2 cellular contexts compared by ENCODE assay signal in genomic region chr13:20497376-20497775, GRCh38.
TF ChIP-seq lines count a peak whose summit lies in the region.

No MANE protein-coding gene starts in this region.

TF ChIP-seq in GM12891, 5 proteins besides CTCF, POLR2A, EP300 and RAD21:
- no peak for TF ChIP-seq POLR2AphosphoS5 (IDR thresholded peaks at IDR 0.05; ENCODE audit: low read depth, low read length)
- no peak for TF ChIP-seq TAF1 (IDR thresholded peaks at IDR 0.05; ENCODE audit: low read depth, low read length)
- TF ChIP-seq POU2F2 (IDR thresholded peaks at IDR 0.05; ENCODE audit: low read depth, low read length): no peak
- TF ChIP-seq SPI1 (IDR thresholded peaks at IDR 0.05; ENCODE audit: low read depth, low read length): no peak
- no peak for TF ChIP-seq PAX5 (IDR thresholded peaks at IDR 0.05; ENCODE audit: insufficient read depth, low read length, severe bottlenecking)
TF ChIP-seq in GM12891: peak in this region for 0.

TF ChIP-seq in IMR-90, 13 proteins besides CTCF, POLR2A, EP300 and RAD21:
- no peak for TF ChIP-seq MXI1 (IDR thresholded peaks at IDR 0.05; ENCODE audit: borderline replicate concordance, low read depth, low read length)
- TF ChIP-seq RCOR1 (IDR thresholded peaks at IDR 0.05; ENCODE audit: insufficient replicate concordance, low read length): no peak
- no peak for TF ChIP-seq NFE2L2 (IDR thresholded peaks at IDR 0.05; ENCODE audit: low read depth, low read length)
- TF ChIP-seq MAFK (IDR thresholded peaks at IDR 0.05; ENCODE audit: low read depth, low read length): no peak
- TF ChIP-seq SMC3 (IDR thresholded peaks at IDR 0.05; ENCODE audit: low read depth, low read length): no peak
- TF ChIP-seq CHD1 (IDR thresholded peaks at IDR 0.05; ENCODE audit: low read depth, low read length): no peak
- no peak for TF ChIP-seq RFX5 (IDR thresholded peaks at IDR 0.05; ENCODE audit: low read depth, low read length)
- TF ChIP-seq FOS (IDR thresholded peaks at IDR 0.05; ENCODE audit: low read depth, low read length): no peak
- TF ChIP-seq, protein P1, sequence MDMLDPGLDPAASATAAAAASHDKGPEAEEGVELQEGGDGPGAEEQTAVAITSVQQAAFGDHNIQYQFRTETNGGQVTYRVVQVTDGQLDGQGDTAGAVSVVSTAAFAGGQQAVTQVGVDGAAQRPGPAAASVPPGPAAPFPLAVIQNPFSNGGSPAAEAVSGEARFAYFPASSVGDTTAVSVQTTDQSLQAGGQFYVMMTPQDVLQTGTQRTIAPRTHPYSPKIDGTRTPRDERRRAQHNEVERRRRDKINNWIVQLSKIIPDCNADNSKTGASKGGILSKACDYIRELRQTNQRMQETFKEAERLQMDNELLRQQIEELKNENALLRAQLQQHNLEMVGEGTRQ (IDR thresholded peaks at IDR 0.05; ENCODE audit: low read depth, low read length): no peak
- TF ChIP-seq BHLHE40 (IDR thresholded peaks at IDR 0.05; ENCODE audit: low read depth, low read length): no peak
- TF ChIP-seq, protein P2, sequence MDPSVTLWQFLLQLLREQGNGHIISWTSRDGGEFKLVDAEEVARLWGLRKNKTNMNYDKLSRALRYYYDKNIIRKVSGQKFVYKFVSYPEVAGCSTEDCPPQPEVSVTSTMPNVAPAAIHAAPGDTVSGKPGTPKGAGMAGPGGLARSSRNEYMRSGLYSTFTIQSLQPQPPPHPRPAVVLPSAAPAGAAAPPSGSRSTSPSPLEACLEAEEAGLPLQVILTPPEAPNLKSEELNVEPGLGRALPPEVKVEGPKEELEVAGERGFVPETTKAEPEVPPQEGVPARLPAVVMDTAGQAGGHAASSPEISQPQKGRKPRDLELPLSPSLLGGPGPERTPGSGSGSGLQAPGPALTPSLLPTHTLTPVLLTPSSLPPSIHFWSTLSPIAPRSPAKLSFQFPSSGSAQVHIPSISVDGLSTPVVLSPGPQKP (IDR thresholded peaks at IDR 0.05; ENCODE audit: borderline replicate concordance, low read depth, low read length): no peak
- TF ChIP-seq MAZ (IDR thresholded peaks at IDR 0.05; ENCODE audit: borderline replicate concordance, low read depth, low read length): no peak
- TF ChIP-seq CEBPB (IDR thresholded peaks at IDR 0.05; ENCODE audit: low read depth, low read length): no peak
